23 cellular contexts compared by ENCODE assay signal in genomic region chr1:22676916-22677601, GRCh38. TPM values are rescaled to one million over a fixed set of nuclear protein-coding genes. Genes with fewer than 3 reads are reported as not detected.
DNase-seq lines count a peak whose midpoint lies in the region; ATAC-seq and TF ChIP-seq lines count a peak whose summit lies in the region.
"Had no signal": no experiment of that assay in that cellular context is flagged by ENCODE, and none has a peak within 500 bp of the region (broad histone marks: within the 10 kb centered on the region; RNA-seq: fewer than 3 reads in every experiment).

No MANE protein-coding gene starts in this region.

- no peak overlapping the region for H3K9ac ChIP-seq in neural progenitor cell
- H3K9ac ChIP-seq: BLaER1 had no signal

- H3K27me3 Mint-ChIP-seq in neural progenitor cell (ENCODE audit: insufficient read depth, low read depth): peaks cover 7% of the 10 kb centered on the region
- H3K27me3 Mint-ChIP-seq in mesothelial cell of epicardium (ENCODE audit: low read depth): no peaks in the 10 kb centered on the region
- H3K27me3 Mint-ChIP-seq in activated T-cell treated with anti-CD3 and anti-CD28 coated beads, Interleukin-2, amount 50 U/mL, for 72 hours (ENCODE audit: low read depth): peaks cover 31% of the 10 kb centered on the region

- H3K27me3 ChIP-seq in A673 (replicated peaks; ENCODE audit: insufficient read depth, low read depth, low read length, poor library complexity): no peaks in the 10 kb centered on the region
- no peaks in the 10 kb centered on the region for H3K27me3 ChIP-seq in neural progenitor cell
- H3K27me3 ChIP-seq: BLaER1, MG63 had no signal

- H3K4me2 ChIP-seq in neural progenitor cell: peak overlapping the region; percentile 56
- H3K4me2 ChIP-seq: BLaER1, PC-9 had no signal

- no peaks in the 10 kb centered on the region for H3K9me3 ChIP-seq in A673 (ENCODE audit: low read depth, low read length, poor library complexity, severe bottlenecking)
- H3K9me3 ChIP-seq in neural progenitor cell (ENCODE audit: low read depth): no peaks in the 10 kb centered on the region
- H3K9me3 ChIP-seq: BLaER1, MG63, SJSA1 had no signal

- H4K20me1 ChIP-seq in neural progenitor cell (ENCODE audit: low read depth): no peaks in the 10 kb centered on the region
- H4K20me1 ChIP-seq: BLaER1 had no signal

- DNase-seq in A673 (ENCODE audit: low spot score) (no peak), NCI-H82 (lab: John Stamatoyannopoulos, UW) (peak; percentile 92), ecto neural progenitor cell (ENCODE audit: low spot score) (peak; percentile 63), neural progenitor cell (ENCODE audit: low spot score) (peak; percentile 79), mesothelial cell of epicardium (ENCODE audit: low spot score in 2 of 2, unreplicated experiment in 2 of 2) (no peak), DMS53 treated with DMSO at 0.1 percent for 48 hours (lab: John Stamatoyannopoulos, UW; ENCODE audit: unreplicated experiment) (no peak)
- DNase-seq in activated T-cell treated with anti-CD3 and anti-CD28 coated beads, Interleukin-2, amount 50 U/mL, for 72 hours: no peak
- DNase-seq: 8988T; CD8-positive, alpha-beta T cell; GF-D8; H9; Karpas-422; MG63; NCI-H1105 treated with DMSO at 0.1 percent for 48 hours; NCI-H1930; NCI-H2171; NCI-H446 treated with DMSO at 0.1 percent for 48 hours; NCI-H774; PC-9 had no signal

- intact Hi-C loops in A673 (cut with micrococcal nuclease; ENCODE audit: unreplicated experiment): loop anchor here (10.0 kb wide), 1 partner anchor 208 kb away; no protein-coding TSS in a partner anchor

- H3K36me3 Mint-ChIP-seq in neural progenitor cell (no peaks in the 10 kb centered on the region), mesothelial cell of epicardium (no peaks in the 10 kb centered on the region)
- H3K36me3 Mint-ChIP-seq in activated T-cell treated with anti-CD3 and anti-CD28 coated beads, Interleukin-2, amount 50 U/mL, for 72 hours (ENCODE audit: insufficient read depth in 2 of 2): no peaks in the 10 kb centered on the region
- H3K36me3 Mint-ChIP-seq: CD8-positive, alpha-beta T cell had no signal

- no TSS peak for BruUV-seq in A673 (replicated peaks; lab: Mats Ljungman, UMichigan)

- H3K36me3 ChIP-seq in A673 (ENCODE audit: insufficient read depth, low read length, poor library complexity, severe bottlenecking) (no peaks in the 10 kb centered on the region), neural progenitor cell (no peaks in the 10 kb centered on the region)
- H3K36me3 ChIP-seq: BLaER1, MG63, SJSA1 had no signal

- POLR2A ChIA-PET in A673 (lab: Charles Lee; ENCODE audit: low non-redundant PET): interaction anchor here (0.6 kb wide), 1 partner anchor 157 kb away, joined by 4 read pairs; no protein-coding TSS in a partner anchor

- H3K4me1 Mint-ChIP-seq in neural progenitor cell (peaks cover 46% of the 10 kb centered on the region), mesothelial cell of epicardium (peaks cover 23% of the 10 kb centered on the region)
- peaks cover 10% of the 10 kb centered on the region for H3K4me1 Mint-ChIP-seq in activated T-cell treated with anti-CD3 and anti-CD28 coated beads, Interleukin-2, amount 50 U/mL, for 72 hours (ENCODE audit: low read depth)

- H3K79me2 ChIP-seq in neural progenitor cell (ENCODE audit: low read depth): no peaks in the 10 kb centered on the region

- TF ChIP-seq CTCF in A673 (conservative IDR thresholded peaks at IDR 0.05; ENCODE audit: low read depth, low read length) (no peak), neural progenitor cell (IDR thresholded peaks at IDR 0.05) (no peak), mesothelial cell of epicardium (IDR thresholded peaks at IDR 0.05; ENCODE audit: unreplicated experiment) (no peak)

- no peak overlapping the region for H3K27ac Mint-ChIP-seq in neural progenitor cell
- no peak overlapping the region for H3K27ac Mint-ChIP-seq in mesothelial cell of epicardium
- no peak overlapping the region for H3K27ac Mint-ChIP-seq in activated T-cell treated with anti-CD3 and anti-CD28 coated beads, Interleukin-2, amount 50 U/mL, for 72 hours
- H3K27ac Mint-ChIP-seq: CD8-positive, alpha-beta T cell; H9 had no signal

- H3K4me3 ChIP-seq in A673 (ENCODE audit: low read depth, low read length, poor library complexity, severe bottlenecking) (no peak overlapping the region), neural progenitor cell (no peak overlapping the region)
- H3K4me3 ChIP-seq: BLaER1, MG63, PC-9, SJSA1 had no signal

- peaks cover 27% of the 10 kb centered on the region for H3K4me1 ChIP-seq in A673 (ENCODE audit: insufficient read depth, low read length, poor library complexity, severe bottlenecking)
- peaks cover 37% of the 10 kb centered on the region for H3K4me1 ChIP-seq in neural progenitor cell
- H3K4me1 ChIP-seq: BLaER1, SJSA1 had no signal

- H3K27ac ChIP-seq in A673 (ENCODE audit: low read depth, low read length, poor library complexity, severe bottlenecking) (peak overlapping the region; percentile 53), neural progenitor cell (peak overlapping the region; percentile 54)
- H3K27ac ChIP-seq: BLaER1, PC-9, SJSA1 had no signal

- CTCF ChIA-PET in A673 (lab: Charles Lee): interaction anchor here (0.8 kb wide), 1 partner anchor 28 kb away, joined by 4 read pairs; no protein-coding TSS in a partner anchor

- ATAC-seq in GM21723 (IDR thresholded peaks at IDR 0.05; ENCODE audit: unreplicated experiment): no peak
- ATAC-seq in activated T-cell treated with anti-CD3 and anti-CD28 coated beads, Interleukin-2, amount 50 U/mL, for 72 hours (replicated peaks in 1 of 2): no peak
- ATAC-seq: CD8-positive, alpha-beta T cell had no signal

- no peak overlapping the region for H2AFZ ChIP-seq in neural progenitor cell (replicated peaks)
- H2AFZ ChIP-seq: PC-9 had no signal

- no peaks in the 10 kb centered on the region for H3K9me3 Mint-ChIP-seq in neural progenitor cell
- H3K9me3 Mint-ChIP-seq in mesothelial cell of epicardium: no peaks in the 10 kb centered on the region
- H3K9me3 Mint-ChIP-seq in activated T-cell treated with anti-CD3 and anti-CD28 coated beads, Interleukin-2, amount 50 U/mL, for 72 hours: no peaks in the 10 kb centered on the region
- H3K9me3 Mint-ChIP-seq: CD8-positive, alpha-beta T cell; H9 had no signal

- H3K4me3 Mint-ChIP-seq in neural progenitor cell (no peak overlapping the region), mesothelial cell of epicardium (no peak overlapping the region)
- H3K4me3 Mint-ChIP-seq in activated T-cell treated with anti-CD3 and anti-CD28 coated beads, Interleukin-2, amount 50 U/mL, for 72 hours: no peak overlapping the region
- H3K4me3 Mint-ChIP-seq: CD8-positive, alpha-beta T cell; H9 had no signal

- peaks cover 58% of the 10 kb centered on the region for H3F3A ChIP-seq in neural progenitor cell (ENCODE audit: low read depth)

RNA-seq across cellular contexts. Expression of gene C1QB, which starts 24.0 kb away (rescaled TPM):
- not detected in 2 replicates for total RNA-seq in A673 (2021)
- total RNA-seq in neural progenitor cell (ENCODE audit: low replicate concordance): not detected in 2 replicates
- not detected in 3 replicates for total RNA-seq in mesothelial cell of epicardium
- not detected for total RNA-seq in activated T-cell treated with anti-CD3 and anti-CD28 coated beads, Interleukin-2, amount 50 U/mL, for 72 hours
- total RNA-seq: CD8-positive, alpha-beta T cell; H9; HT-29; PC-9; SJSA1 had no signal

RNA-seq across cellular contexts. Expression of gene EPHB2, which starts 33.6 kb away (rescaled TPM):
- 10.4 and 12.3 TPM in 2 replicates for total RNA-seq in A673 (2021)
- 38.3 and 80.2 TPM in 2 replicates for total RNA-seq in neural progenitor cell (ENCODE audit: low replicate concordance)
- total RNA-seq in mesothelial cell of epicardium: 125 to 133 TPM (median 130 TPM) in 3 replicates
- total RNA-seq in activated T-cell treated with anti-CD3 and anti-CD28 coated beads, Interleukin-2, amount 50 U/mL, for 72 hours: under 1 TPM in 1 of 2 donors, not detected in 1; 0.22 TPM
- total RNA-seq: CD8-positive, alpha-beta T cell had no signal

RNA-seq across cellular contexts. Expression of gene C1QC, which starts 33.6 kb away (rescaled TPM):
- total RNA-seq in A673 (2021) (not detected in 2 replicates), neural progenitor cell (ENCODE audit: low replicate concordance) (not detected in 2 replicates), mesothelial cell of epicardium (not detected in 3 replicates)
- total RNA-seq in activated T-cell treated with anti-CD3 and anti-CD28 coated beads, Interleukin-2, amount 50 U/mL, for 72 hours: not detected
- total RNA-seq: CD8-positive, alpha-beta T cell; H9; HT-29; PC-9; SJSA1 had no signal

RNA-seq across cellular contexts. Expression of gene C1QA, which starts 40.6 kb away (rescaled TPM):
- total RNA-seq in A673 (2021) (not detected in 2 replicates), neural progenitor cell (ENCODE audit: low replicate concordance) (not detected in 2 replicates), mesothelial cell of epicardium (not detected in 3 replicates)
- not detected for total RNA-seq in activated T-cell treated with anti-CD3 and anti-CD28 coated beads, Interleukin-2, amount 50 U/mL, for 72 hours
- total RNA-seq: CD8-positive, alpha-beta T cell; H9; HT-29; PC-9; SJSA1 had no signal

Comparison
In these comparisons a context has a peak if more than half of its experiments do, and no peak if none do; other contexts are left out.
1. DNase-seq: peak in NCI-H82 (single experiment), ecto neural progenitor cell (single experiment) and neural progenitor cell (single experiment); none in A673 (single experiment), mesothelial cell of epicardium (0 of 2), activated T-cell treated with anti-CD3 and anti-CD28 coated beads, Interleukin-2, amount 50 U/mL, for 72 hours (0 of 2) and DMS53 treated with DMSO at 0.1 percent for 48 hours (single experiment).